10 cellular contexts compared by ENCODE assay signal in genomic region chr22:21762712-21763581, GRCh38. TPM values are rescaled to one million over a fixed set of nuclear protein-coding genes. Genes with fewer than 3 reads are reported as not detected.
DNase-seq lines count a peak whose midpoint lies in the region; ATAC-seq and TF ChIP-seq lines count a peak whose summit lies in the region.
"Had no signal": no experiment of that assay in that cellular context is flagged by ENCODE, and none has a peak within 500 bp of the region (broad histone marks: within the 10 kb centered on the region; RNA-seq: fewer than 3 reads in every experiment).

No MANE protein-coding gene starts in this region.

- peak overlapping the region; percentile 58 for H3K27ac Mint-ChIP-seq in activated CD8-positive, alpha-beta T cell treated with anti-CD3 and anti-CD28 coated beads for 36 hours
- peak overlapping the region in 1 of 2 donors; percentile 61 for H3K27ac Mint-ChIP-seq in stimulated activated naive CD8-positive, alpha-beta T cell treated with anti-CD3 and anti-CD28 coated beads, Interleukin-15, amount 100 ng/mL, for 72 hours

- no peak overlapping the region for H3K4me3 Mint-ChIP-seq in activated CD8-positive, alpha-beta T cell treated with anti-CD3 and anti-CD28 coated beads for 36 hours
- H3K4me3 Mint-ChIP-seq in stimulated activated naive CD8-positive, alpha-beta T cell treated with anti-CD3 and anti-CD28 coated beads, Interleukin-15, amount 100 ng/mL, for 72 hours, result peak overlapping the region; percentile 43 to 44

- WGBS in lung, 2 donors, result 77 to 86% methylated on average over 13 of the region's 13 CpGs

- TF ChIP-seq CTCF in activated CD8-positive, alpha-beta T cell treated with anti-CD3 and anti-CD28 coated beads for 36 hours (IDR thresholded peaks at IDR 0.05), result no peak
- TF ChIP-seq CTCF in lung (IDR thresholded peaks at IDR 0.05; ENCODE audit: control extremely low read depth, extremely low read depth), result no peak

- peaks cover 38 to 53% of the 10 kb centered on the region in 2 donors for H3K36me3 ChIP-seq in lung (ENCODE audit: control insufficient read depth in 2 of 2, insufficient read depth in 2 of 2, low read length in 2 of 2)

- POLR2A ChIA-PET in activated CD8-positive, alpha-beta T cell treated with anti-CD3 and anti-CD28 coated beads for 36 hours (lab: Charles Lee), result interaction anchor here (0.7 to 2.5 kb wide), 6 partner anchors 8 to 104 kb away, joined by 3 to 10 read pairs (median 4); partner anchors contain the start of genes MAPK1 and YPEL1

- no peaks in the 10 kb centered on the region for H3K4me1 ChIP-seq in lung (ENCODE audit: control insufficient read depth in 2 of 2, insufficient read depth in 2 of 2, low read length in 2 of 2)

- intact Hi-C loops in activated CD8-positive, alpha-beta T cell treated with anti-CD3 and anti-CD28 coated beads for 36 hours (cut with micrococcal nuclease), result loop anchor here (5.0 to 10.0 kb wide), 2 partner anchors 52 to 104 kb away; partner anchors contain the start of gene MAPK1

- peaks cover 67% of the 10 kb centered on the region for H3K36me3 Mint-ChIP-seq in activated CD8-positive, alpha-beta T cell treated with anti-CD3 and anti-CD28 coated beads for 36 hours (ENCODE audit: low read depth)

- peak; percentile 48 for ATAC-seq in activated CD8-positive, alpha-beta T cell treated with anti-CD3 and anti-CD28 coated beads for 36 hours
- ATAC-seq in lung (ENCODE audit: insufficient read depth, low FRiP score) (peak; percentile 11), HG03442 (IDR thresholded peaks at IDR 0.05; ENCODE audit: unreplicated experiment) (no peak)
- peak; percentile 77 for ATAC-seq in stimulated activated naive CD8-positive, alpha-beta T cell treated with anti-CD3 and anti-CD28 coated beads, Interleukin-15, amount 100 ng/mL, for 72 hours

- DNase-seq in activated gamma-delta T cell treated with Interleukin-2 at 50 U/mL for 16 hours (peak; percentile 38), activated gamma-delta T cell (lab: John Stamatoyannopoulos, UW) (no peak), lung (ENCODE audit: low spot score) (no peak), NCI-H446 (lab: John Stamatoyannopoulos, UW) (no peak), COR-L47 (lab: John Stamatoyannopoulos, UW) (no peak)
- DNase-seq in activated CD8-positive, alpha-beta T cell treated with anti-CD3 and anti-CD28 coated beads for 36 hours, result peak; percentile 80
- peak; percentile 23 to 64 for DNase-seq in stimulated activated naive CD8-positive, alpha-beta T cell treated with anti-CD3 and anti-CD28 coated beads, Interleukin-15, amount 100 ng/mL, for 72 hours
- DNase-seq: NCI-H345 had no signal

- H3K27me3 Mint-ChIP-seq in activated CD8-positive, alpha-beta T cell treated with anti-CD3 and anti-CD28 coated beads for 36 hours, result no peaks in the 10 kb centered on the region
- no peaks in the 10 kb centered on the region for H3K27me3 Mint-ChIP-seq in stimulated activated naive CD8-positive, alpha-beta T cell treated with anti-CD3 and anti-CD28 coated beads, Interleukin-15, amount 100 ng/mL, for 72 hours

- CTCF ChIA-PET in activated CD8-positive, alpha-beta T cell treated with anti-CD3 and anti-CD28 coated beads for 36 hours (lab: Charles Lee), result interaction anchor here (0.8 to 1.6 kb wide), 10 partner anchors 9 to 173 kb away, joined by 3 to 5 read pairs (median 3); no protein-coding TSS in a partner anchor

- H3K9me3 Mint-ChIP-seq in activated CD8-positive, alpha-beta T cell treated with anti-CD3 and anti-CD28 coated beads for 36 hours, result no peaks in the 10 kb centered on the region
- no peaks in the 10 kb centered on the region for H3K9me3 Mint-ChIP-seq in stimulated activated naive CD8-positive, alpha-beta T cell treated with anti-CD3 and anti-CD28 coated beads, Interleukin-15, amount 100 ng/mL, for 72 hours

- no peak overlapping the region for H3K27ac ChIP-seq in lung (ENCODE audit: low read depth in 1 of 2, low read length in 1 of 2)
- H3K27ac ChIP-seq: epithelial cell of prostate had no signal

- H3K27me3 ChIP-seq in lung (ENCODE audit: control insufficient read depth, insufficient read depth), result no peaks in the 10 kb centered on the region

- H3K4me3 ChIP-seq in lung, result no peak overlapping the region

- H3K9me3 ChIP-seq in lung (ENCODE audit: control insufficient read depth in 2 of 2, insufficient read depth in 1 of 2, low read length in 1 of 2), result no peaks in the 10 kb centered on the region

- H3K4me1 Mint-ChIP-seq in activated CD8-positive, alpha-beta T cell treated with anti-CD3 and anti-CD28 coated beads for 36 hours (ENCODE audit: low read depth), result peaks cover 74% of the 10 kb centered on the region
- H3K4me1 Mint-ChIP-seq in stimulated activated naive CD8-positive, alpha-beta T cell treated with anti-CD3 and anti-CD28 coated beads, Interleukin-15, amount 100 ng/mL, for 72 hours, result peaks cover 61% of the 10 kb centered on the region

RNA-seq across cellular contexts. Expression of gene YPEL1, which starts 27.4 kb away (rescaled TPM):
- 1 to 10 TPM in 1 of 2 experiments, under 1 TPM in 1; 0.99 to 1.2 TPM for total RNA-seq in activated CD8-positive, alpha-beta T cell treated with anti-CD3 and anti-CD28 coated beads for 36 hours
- 10 to 100 TPM in 1 of 2 donors, 1 to 10 TPM in 1; 4.0 to 15.1 TPM for total RNA-seq in lung
- 1 to 10 TPM; 1.6 to 3.0 TPM for polyA plus RNA-seq in lung

Comparison
In these comparisons a context has a peak if more than half of its experiments do, and no peak if none do; other contexts are left out.
1. DNase-seq: peak in activated gamma-delta T cell treated with Interleukin-2 at 50 U/mL for 16 hours (single experiment), activated CD8-positive, alpha-beta T cell treated with anti-CD3 and anti-CD28 coated beads for 36 hours (single experiment) and stimulated activated naive CD8-positive, alpha-beta T cell treated with anti-CD3 and anti-CD28 coated beads, Interleukin-15, amount 100 ng/mL, for 72 hours (2 of 2); none in activated gamma-delta T cell (single experiment), lung (single experiment), NCI-H446 (0 of 2) and COR-L47 (single experiment).